ENCODE assay signal across 21 cellular contexts in genomic region chr3:31661993-31662392, GRCh38.
DNase-seq lines count a peak whose midpoint lies in the region; ATAC-seq lines count a peak whose summit lies in the region.
"Had no signal": no experiment of that assay in that cellular context is flagged by ENCODE, and none has a peak within 500 bp of the region (broad histone marks: within the 10 kb centered on the region; RNA-seq: fewer than 3 reads in every experiment).

No MANE protein-coding gene starts in this region.

- no peaks in the 10 kb centered on the region for H3K36me3 Mint-ChIP-seq in dendritic cell treated with granulocyte-macrophage colony-stimulating factor and Interleukin-4, amounts not matched to agents 40 ng/mL and 50 ng/mL, for 4 days (ENCODE audit: low read depth)
- H3K36me3 Mint-ChIP-seq: CD14-positive monocyte had no signal

- H3K4me3 Mint-ChIP-seq in dendritic cell treated with granulocyte-macrophage colony-stimulating factor and Interleukin-4, amounts not matched to agents 40 ng/mL and 50 ng/mL, for 4 days: no peak overlapping the region
- H3K4me3 Mint-ChIP-seq: CD14-positive monocyte, HFFc6 had no signal

- peaks cover 10% of the 10 kb centered on the region for H3K27me3 Mint-ChIP-seq in dendritic cell treated with granulocyte-macrophage colony-stimulating factor and Interleukin-4, amounts not matched to agents 40 ng/mL and 50 ng/mL, for 4 days

- peaks cover 30% of the 10 kb centered on the region for H3K4me1 Mint-ChIP-seq in dendritic cell treated with granulocyte-macrophage colony-stimulating factor and Interleukin-4, amounts not matched to agents 40 ng/mL and 50 ng/mL, for 4 days (ENCODE audit: low read depth)

- DNase-seq in CD1c-positive myeloid dendritic cell (ENCODE audit: extremely low spot score): peak; percentile 28
- DNase-seq in Kasumi-1 (lab: John Stamatoyannopoulos, UW): peak; percentile 28 to 41
- DNase-seq in SK-MEL-5 (ENCODE audit: low read depth, low spot score): peak; percentile 32
- no peak for DNase-seq in NCI-H187 (lab: John Stamatoyannopoulos, UW)
- no peak for DNase-seq in NCI-H1694 (lab: John Stamatoyannopoulos, UW)
- no peak for DNase-seq in sciatic nerve (ENCODE audit: low spot score)
- DNase-seq in NCI-H748 treated with DMSO at 0.1 percent for 48 hours (lab: John Stamatoyannopoulos, UW): no peak
- DNase-seq: COR-L47, EL, HFFc6, IMR-90, NCI-H1048, NCI-H1436 treated with DMSO at 0.1 percent for 48 hours, NCI-H226, NCI-H524 treated with DMSO at 0.1 percent for 48 hours, PC-3, T-helper 2 cell had no signal

- H3K9me3 Mint-ChIP-seq in dendritic cell treated with granulocyte-macrophage colony-stimulating factor and Interleukin-4, amounts not matched to agents 40 ng/mL and 50 ng/mL, for 4 days: peaks cover 19% of the 10 kb centered on the region
- H3K9me3 Mint-ChIP-seq: HFFc6 had no signal

- in situ Hi-C loops in SK-MEL-5 (cut with HindIII; ENCODE audit: low pct_unique_long_range_greater_than_20kb, low sequenced_read_pairs): no loop called here

- no peak for ATAC-seq in sciatic nerve
- ATAC-seq: PC-3, Right ventricle myocardium inferior, SK-N-SH treated with all-trans-retinoic acid at 6 μM for 48 hours had no signal

- peak overlapping the region; percentile 34 for H3K27ac Mint-ChIP-seq in dendritic cell treated with granulocyte-macrophage colony-stimulating factor and Interleukin-4, amounts not matched to agents 40 ng/mL and 50 ng/mL, for 4 days
- H3K27ac Mint-ChIP-seq: HFFc6 had no signal

- intact Hi-C loops in dendritic cell treated with granulocyte-macrophage colony-stimulating factor and Interleukin-4, amounts not matched to agents 40 ng/mL and 50 ng/mL, for 4 days (cut with micrococcal nuclease): no loop called here
- intact Hi-C loops in sciatic nerve (cut with DNase I): no loop called here

Comparison
In these comparisons a context has a peak if more than half of its experiments do, and no peak if none do; other contexts are left out.
1. DNase-seq: peak in CD1c-positive myeloid dendritic cell (single experiment), Kasumi-1 (2 of 2) and SK-MEL-5 (single experiment); none in NCI-H187 (0 of 2), NCI-H1694 (single experiment), sciatic nerve (single experiment) and NCI-H748 treated with DMSO at 0.1 percent for 48 hours (single experiment).